10 cellular contexts compared by ENCODE assay signal in the genomic region with DNA sequence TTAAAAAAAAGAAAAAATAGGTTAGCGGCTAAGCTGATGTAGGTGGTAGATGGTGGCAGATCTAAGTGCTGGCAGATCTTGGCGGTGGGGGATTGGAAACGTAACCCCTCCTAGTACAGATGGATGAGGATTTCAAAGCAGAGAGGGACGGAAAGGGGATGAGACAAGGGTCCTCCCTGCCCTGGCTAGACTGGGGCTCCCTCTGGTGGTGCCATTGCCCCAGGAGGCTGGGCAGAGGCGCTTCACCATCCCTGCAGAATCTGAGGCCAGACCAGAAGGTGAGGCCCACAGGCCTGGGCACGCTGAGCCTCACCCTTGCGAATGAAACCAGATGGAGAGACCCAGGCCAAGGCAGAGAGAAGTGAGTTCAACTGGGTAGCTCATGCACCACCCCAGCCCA. TPM values are rescaled to one million over a fixed set of nuclear protein-coding genes. Genes with fewer than 3 reads are reported as not detected.
DNase-seq lines count a peak whose midpoint lies in the region; ATAC-seq, FAIRE-seq and TF ChIP-seq lines count a peak whose summit lies in the region.
"Had no signal": no experiment of that assay in that cellular context is flagged by ENCODE, and none has a peak within 500 bp of the region (broad histone marks: within the 10 kb centered on the region; RNA-seq: fewer than 3 reads in every experiment).

No MANE protein-coding gene starts in this region.

- peaks cover 2% of the 10 kb centered on the region for H3K27me3 Mint-ChIP-seq in activated naive CD4-positive, alpha-beta T cell treated with anti-CD3 and anti-CD28 coated beads for 36 hours (ENCODE audit: low read depth)

- H3K4me3 Mint-ChIP-seq in activated naive CD4-positive, alpha-beta T cell treated with anti-CD3 and anti-CD28 coated beads for 36 hours = no peak overlapping the region
- no peak overlapping the region for H3K4me3 Mint-ChIP-seq in stimulated activated effector memory CD8-positive, alpha-beta T cell treated with anti-CD3 and anti-CD28 coated beads, Interleukin-12 subunit alpha, Interleukin-12 subunit beta, amount 100 ng/mL, for 72 hours

- DNase-seq in activated naive CD4-positive, alpha-beta T cell treated with anti-CD3 and anti-CD28 coated beads for 36 hours = peak; percentile 31
- DNase-seq in activated naive CD4-positive, alpha-beta T cell treated with Interleukin-2 at 50 U/mL for 16 hours = no peak
- no peak for DNase-seq in LNCaP clone FGC (ENCODE audit: low read depth)
- DNase-seq in bronchial epithelial cell (ENCODE audit: low read depth) = peak; percentile 25
- no peak for DNase-seq in stimulated activated effector memory CD8-positive, alpha-beta T cell treated with anti-CD3 and anti-CD28 coated beads, Interleukin-12 subunit alpha, Interleukin-12 subunit beta, amount 100 ng/mL, for 72 hours (ENCODE audit: low spot score in 2 of 2)
- DNase-seq in adrenal gland = no peak
- no peak for DNase-seq in NCI-H2081 (lab: John Stamatoyannopoulos, UW)
- DNase-seq: activated CD4-positive, CD25-positive, alpha-beta regulatory T cell treated with anti-CD3 and anti-CD28 coated beads, Interleukin-2, amount 50 U/mL, for 72 hours; HCEC 1CT had no signal

- no peak for FAIRE-seq in bronchial epithelial cell (lab: Jason Lieb, UNC)

- H3K9me3 Mint-ChIP-seq in activated naive CD4-positive, alpha-beta T cell treated with anti-CD3 and anti-CD28 coated beads for 36 hours = no peaks in the 10 kb centered on the region
- no peaks in the 10 kb centered on the region for H3K9me3 Mint-ChIP-seq in stimulated activated effector memory CD8-positive, alpha-beta T cell treated with anti-CD3 and anti-CD28 coated beads, Interleukin-12 subunit alpha, Interleukin-12 subunit beta, amount 100 ng/mL, for 72 hours

- H3K27ac Mint-ChIP-seq in activated naive CD4-positive, alpha-beta T cell treated with anti-CD3 and anti-CD28 coated beads for 36 hours = no peak overlapping the region
- peak overlapping the region; percentile 79 for H3K27ac Mint-ChIP-seq in stimulated activated effector memory CD8-positive, alpha-beta T cell treated with anti-CD3 and anti-CD28 coated beads, Interleukin-12 subunit alpha, Interleukin-12 subunit beta, amount 100 ng/mL, for 72 hours

- no peaks in the 10 kb centered on the region for H3K36me3 Mint-ChIP-seq in activated naive CD4-positive, alpha-beta T cell treated with anti-CD3 and anti-CD28 coated beads for 36 hours (ENCODE audit: low read depth)
- H3K36me3 Mint-ChIP-seq in stimulated activated effector memory CD8-positive, alpha-beta T cell treated with anti-CD3 and anti-CD28 coated beads, Interleukin-12 subunit alpha, Interleukin-12 subunit beta, amount 100 ng/mL, for 72 hours = peaks cover 6% of the 10 kb centered on the region

- no peak for TF ChIP-seq POLR2A in adrenal gland (IDR thresholded peaks at IDR 0.05)

- intact Hi-C loops in activated naive CD4-positive, alpha-beta T cell treated with anti-CD3 and anti-CD28 coated beads for 36 hours (cut with micrococcal nuclease) = no loop called here
- intact Hi-C loops in adrenal gland (cut with DNase I) = no loop called here

- 84 to 85% (median 85%) methylated on average over 6 to 7 of the region's 7 CpGs for WGBS in adrenal gland, 4 donors

- no peak overlapping the region for H3K27ac ChIP-seq in adrenal gland

- H3K27me3 ChIP-seq in bronchial epithelial cell (ENCODE audit: control insufficient read depth, insufficient read depth, low read length) = no peaks in the 10 kb centered on the region
- no peaks in the 10 kb centered on the region for H3K27me3 ChIP-seq in adrenal gland

- peaks cover 6 to 10% of the 10 kb centered on the region in 2 donors for H3K4me1 ChIP-seq in adrenal gland (replicated peaks in 1 of 2)

- TF ChIP-seq CTCF in LNCaP clone FGC (IDR thresholded peaks at IDR 0.05; ENCODE audit: control insufficient read depth, extremely low read depth, insufficient read depth) = peak; percentile 53
- TF ChIP-seq CTCF in bronchial epithelial cell (IDR thresholded peaks at IDR 0.05; ENCODE audit: insufficient read depth, low read length, severe bottlenecking) = peak; percentile 72
- TF ChIP-seq CTCF in adrenal gland (IDR thresholded peaks at IDR 0.05) = peak in 3 of 6 experiments; percentile 6 to 24 (median 13)

- ATAC-seq in stimulated activated effector memory CD8-positive, alpha-beta T cell treated with anti-CD3 and anti-CD28 coated beads, Interleukin-12 subunit alpha, Interleukin-12 subunit beta, amount 100 ng/mL, for 72 hours = no peak
- ATAC-seq in GM18520 (IDR thresholded peaks at IDR 0.05; ENCODE audit: unreplicated experiment) = no peak

- no peak overlapping the region for H3K4me3 ChIP-seq in LNCaP clone FGC (ENCODE audit: low read depth, low read length)
- H3K4me3 ChIP-seq in bronchial epithelial cell (ENCODE audit: low read depth, low read length) = no peak overlapping the region
- no peak overlapping the region for H3K4me3 ChIP-seq in adrenal gland

- CTCF ChIA-PET in activated naive CD4-positive, alpha-beta T cell treated with anti-CD3 and anti-CD28 coated beads for 36 hours (lab: Charles Lee) = interaction anchor here (1.8 kb wide), 1 partner anchor 32 kb away, joined by 4 read pairs; no protein-coding TSS in a partner anchor

- H3K36me3 ChIP-seq in bronchial epithelial cell (ENCODE audit: control insufficient read depth, insufficient read depth, low read length) (no peaks in the 10 kb centered on the region), adrenal gland (replicated peaks in 1 of 2) (no peaks in the 10 kb centered on the region)

- H3K4me1 Mint-ChIP-seq in activated naive CD4-positive, alpha-beta T cell treated with anti-CD3 and anti-CD28 coated beads for 36 hours (ENCODE audit: low read depth) = peaks cover 15% of the 10 kb centered on the region
- peaks cover 49% of the 10 kb centered on the region for H3K4me1 Mint-ChIP-seq in stimulated activated effector memory CD8-positive, alpha-beta T cell treated with anti-CD3 and anti-CD28 coated beads, Interleukin-12 subunit alpha, Interleukin-12 subunit beta, amount 100 ng/mL, for 72 hours

- H3K9me3 ChIP-seq in adrenal gland (replicated peaks in 1 of 3) = no peaks in the 10 kb centered on the region

RNA-seq across cellular contexts. Expression of gene PLEKHA6, which starts 7.0 kb away (rescaled TPM):
- total RNA-seq in activated naive CD4-positive, alpha-beta T cell treated with anti-CD3 and anti-CD28 coated beads for 36 hours = under 1 TPM; 0.17 to 0.52 TPM
- total RNA-seq in bronchial epithelial cell (2.1 and 3.5 TPM in 2 replicates), adrenal gland (10 to 100 TPM in 1 of 8 donors, 1 to 10 TPM in 7; 2.2 to 13.8 (median 5.8) TPM)
- 10 to 100 TPM in 1 of 3 donors, 1 to 10 TPM in 2; 3.0 to 12.8 (median 3.6) TPM for polyA plus RNA-seq in adrenal gland

RNA-seq across cellular contexts. Expression of gene PPP1R15B, which starts 44.9 kb away (rescaled TPM):
- 10 to 100 TPM; 63.7 to 65.6 TPM for total RNA-seq in activated naive CD4-positive, alpha-beta T cell treated with anti-CD3 and anti-CD28 coated beads for 36 hours
- total RNA-seq in bronchial epithelial cell (23.4 and 33.2 TPM in 2 replicates), adrenal gland (10 to 100 TPM; 31.8 to 58.9 (median 45.4) TPM)
- 10 to 100 TPM in 1 of 3 donors, 1 to 10 TPM in 2; 6.8 to 29.9 (median 8.6) TPM for polyA plus RNA-seq in adrenal gland

Comparison
In these comparisons a context has a peak if more than half of its experiments do, and no peak if none do; other contexts are left out.
1. DNase-seq: peak in activated naive CD4-positive, alpha-beta T cell treated with anti-CD3 and anti-CD28 coated beads for 36 hours (single experiment) and bronchial epithelial cell (single experiment); none in activated naive CD4-positive, alpha-beta T cell treated with Interleukin-2 at 50 U/mL for 16 hours (single experiment), LNCaP clone FGC (single experiment), stimulated activated effector memory CD8-positive, alpha-beta T cell treated with anti-CD3 and anti-CD28 coated beads, Interleukin-12 subunit alpha, Interleukin-12 subunit beta, amount 100 ng/mL, for 72 hours (0 of 2), adrenal gland (0 of 7) and NCI-H2081 (0 of 2).